ENCODE assay signal across 18 cellular contexts in genomic region chr1:170659404-170660035, GRCh38. TPM values are rescaled to one million over a fixed set of nuclear protein-coding genes. Genes with fewer than 3 reads are reported as not detected.
"Had no signal": no experiment of that assay in that cellular context is flagged by ENCODE, and none has a peak within 500 bp of the region (broad histone marks: within the 10 kb centered on the region; RNA-seq: fewer than 3 reads in every experiment).

No MANE protein-coding gene starts in this region.

- H3K4me1 ChIP-seq: psoas muscle had no signal

- H3K27ac ChIP-seq: psoas muscle, sigmoid colon, upper lobe of right lung had no signal

- ATAC-seq: activated T-cell treated with anti-CD3 and anti-CD28 coated beads, Interleukin-2, amount 50 U/mL, for 72 hours; natural killer cell; psoas muscle; stimulated activated naive CD8-positive, alpha-beta T cell treated with anti-CD3 and anti-CD28 coated beads, Interleukin-15, Interleukin-2, amounts not matched to agents 100 U/mL and 50 U/mL, for 24 hours; upper lobe of right lung had no signal

- H3K27ac Mint-ChIP-seq: activated CD4-positive, alpha-beta memory T cell treated with anti-CD3 and anti-CD28 coated beads for 36 hours; activated naive CD8-positive, alpha-beta T cell treated with anti-CD3 and anti-CD28 coated beads for 36 hours; activated T-cell treated with anti-CD3 and anti-CD28 coated beads, Interleukin-2, amount 50 U/mL, for 72 hours; natural killer cell had no signal

- H3K36me3 ChIP-seq: sigmoid colon, upper lobe of right lung had no signal

- H3K9me3 ChIP-seq: psoas muscle, sigmoid colon, upper lobe of right lung had no signal

- H3K4me3 Mint-ChIP-seq: activated CD4-positive, alpha-beta memory T cell treated with anti-CD3 and anti-CD28 coated beads for 36 hours; activated naive CD8-positive, alpha-beta T cell treated with anti-CD3 and anti-CD28 coated beads for 36 hours; activated T-cell treated with anti-CD3 and anti-CD28 coated beads, Interleukin-2, amount 50 U/mL, for 72 hours; natural killer cell had no signal

- H3K4me3 ChIP-seq: psoas muscle, sigmoid colon, upper lobe of right lung had no signal

- H3K9me3 Mint-ChIP-seq: activated CD4-positive, alpha-beta memory T cell treated with anti-CD3 and anti-CD28 coated beads for 36 hours; activated naive CD8-positive, alpha-beta T cell treated with anti-CD3 and anti-CD28 coated beads for 36 hours; activated T-cell treated with anti-CD3 and anti-CD28 coated beads, Interleukin-2, amount 50 U/mL, for 72 hours; natural killer cell had no signal

- DNase-seq: activated CD4-positive, alpha-beta memory T cell treated with anti-CD3 and anti-CD28 coated beads for 36 hours; activated CD8-positive, alpha-beta memory T cell treated with anti-CD3 and anti-CD28 coated beads, Interleukin-2, amount 50 U/mL, for 4 hours; activated gamma-delta T cell treated with Interleukin-2 at 50 U/mL for 16 hours; activated naive CD8-positive, alpha-beta T cell treated with anti-CD3 and anti-CD28 coated beads for 36 hours; activated T-cell treated with anti-CD3 and anti-CD28 coated beads, Interleukin-2, amount 50 U/mL, for 72 hours; aorta; hypothalamus; natural killer cell; occipital lobe; psoas muscle; sigmoid colon; stimulated activated CD4-positive, alpha-beta T cell treated with anti-CD3 and anti-CD28 coated beads, Interleukin-2, amount 100 ng/mL, for 48 hours; stimulated activated naive CD8-positive, alpha-beta T cell treated with anti-CD3 and anti-CD28 coated beads, Interleukin-15, Interleukin-2, amounts not matched to agents 100 U/mL and 50 U/mL, for 24 hours; T-helper 9 cell; upper lobe of right lung had no signal

- H3K36me3 Mint-ChIP-seq: activated CD4-positive, alpha-beta memory T cell treated with anti-CD3 and anti-CD28 coated beads for 36 hours; activated naive CD8-positive, alpha-beta T cell treated with anti-CD3 and anti-CD28 coated beads for 36 hours; natural killer cell had no signal

- FAIRE-seq: bronchial epithelial cell, endothelial cell of umbilical vein, islet of Langerhans had no signal

RNA-seq across cellular contexts. Expression of gene PRRX1, which starts 4.4 kb away (rescaled TPM):
- total RNA-seq: activated CD4-positive, alpha-beta memory T cell treated with anti-CD3 and anti-CD28 coated beads for 36 hours; activated naive CD8-positive, alpha-beta T cell treated with anti-CD3 and anti-CD28 coated beads for 36 hours; activated T-cell treated with anti-CD3 and anti-CD28 coated beads, Interleukin-2, amount 50 U/mL, for 72 hours; endothelial cell of umbilical vein; natural killer cell had no signal
